In genomic region chr4:121823505-121824170, GRCh38 we compare ENCODE assay signal across 8 cellular contexts. TPM values are rescaled to one million over a fixed set of nuclear protein-coding genes. Genes with fewer than 3 reads are reported as not detected.
DNase-seq lines count a peak whose midpoint lies in the region; ATAC-seq and TF ChIP-seq lines count a peak whose summit lies in the region.

TSS of gene CCNA2 (minus strand) at chr4:121823883. CDS start at chr4:121823628, 255 bp downstream.

- DNase-seq in GM23338 (ENCODE audit: low spot score) (peak; percentile 99), LHCN-M2 (ENCODE audit: low read depth) (peak; percentile 98), RPMI8226 (peak; percentile 95), fibroblast of lung (ENCODE audit: low read depth in 2 of 2) (peak; percentile 95 to 97)
- DNase-seq in activated T-helper 1 cell treated with anti-CD3 and anti-CD28 coated beads, Interleukin-2, amount 50 U/mL, for 16 hours (ENCODE audit: low read depth in 1 of 2, low spot score in 1 of 2), result peak; percentile 88 to 91
- peak; percentile 86 to 95 (median 93) for DNase-seq in naive thymus-derived CD4-positive, alpha-beta T cell
- peak; percentile 91 for DNase-seq in stimulated activated naive B cell treated with anti-CD40 and anti-IgM and Interleukin-4, amounts not matched to agents 10 μg/mL and 1 μg/mL and 100 μg/mL, for 72 hours

- H3K27ac Mint-ChIP-seq in GM23338, result peak within 1 kb of the TSS; percentile 98
- H3K27ac Mint-ChIP-seq in naive thymus-derived CD4-positive, alpha-beta T cell, result peak within 1 kb of the TSS; percentile 72 to 97 (median 93)
- H3K27ac Mint-ChIP-seq in stimulated activated naive B cell treated with anti-CD40 and anti-IgM and Interleukin-4, amounts not matched to agents 10 μg/mL and 1 μg/mL and 100 μg/mL, for 72 hours, result peak within 1 kb of the TSS; percentile 92

- H3K9me3 ChIP-seq in DOHH2 (ENCODE audit: control insufficient read depth, insufficient read depth, low read length) (no peaks in the 10 kb centered on the region), fibroblast of lung (ENCODE audit: control insufficient read depth, insufficient read depth, low read depth, low read length) (no peaks in the 10 kb centered on the region)
- H3K9me3 ChIP-seq in naive thymus-derived CD4-positive, alpha-beta T cell (ENCODE audit: control insufficient read depth in 2 of 3, low read length in 3 of 3), result no peaks in the 10 kb centered on the region

- TF ChIP-seq CTCF in DOHH2 (IDR thresholded peaks at IDR 0.05; ENCODE audit: low read depth, low read length, poor library complexity, severe bottlenecking), result no peak
- no peak for TF ChIP-seq CTCF in GM23338 (conservative IDR thresholded peaks at IDR 0.05; ENCODE audit: low read depth in 2 of 2)
- TF ChIP-seq CTCF in fibroblast of lung (conservative IDR thresholded peaks at IDR 0.05 in 1 of 2, IDR thresholded peaks at IDR 0.05 in 1 of 2; ENCODE audit: low read depth in 1 of 2, low read length in 2 of 2), result no peak

- H3K4me1 ChIP-seq in DOHH2 (ENCODE audit: control insufficient read depth, low read length) (peaks cover 39% of the 10 kb centered on the region), GM23338 (ENCODE audit: insufficient read depth) (peaks cover 11% of the 10 kb centered on the region; the same call in 1 of the 2 replicates), fibroblast of lung (ENCODE audit: control insufficient read depth, extremely low read depth, insufficient read depth, low read length) (no peaks in the 10 kb centered on the region)
- peaks cover 0 to 9% of the 10 kb centered on the region in 2 donors for H3K4me1 ChIP-seq in naive thymus-derived CD4-positive, alpha-beta T cell (ENCODE audit: control insufficient read depth in 2 of 2, insufficient read depth in 2 of 2, low read length in 2 of 2)

- H3K27me3 ChIP-seq in DOHH2 (ENCODE audit: control insufficient read depth, low read length) (no peaks in the 10 kb centered on the region), GM23338 (ENCODE audit: insufficient read depth) (no peaks in the 10 kb centered on the region), fibroblast of lung (ENCODE audit: control insufficient read depth, insufficient read depth, low read length) (no peaks in the 10 kb centered on the region)
- no peaks in the 10 kb centered on the region for H3K27me3 ChIP-seq in naive thymus-derived CD4-positive, alpha-beta T cell (ENCODE audit: control insufficient read depth in 2 of 2, insufficient read depth in 2 of 2, low read length in 2 of 2)

- peaks cover 44% of the 10 kb centered on the region for H3K36me3 Mint-ChIP-seq in GM23338 (ENCODE audit: low read depth)
- peaks cover 0 to 18% (median 0%) of the 10 kb centered on the region in 5 donors for H3K36me3 Mint-ChIP-seq in naive thymus-derived CD4-positive, alpha-beta T cell
- H3K36me3 Mint-ChIP-seq in stimulated activated naive B cell treated with anti-CD40 and anti-IgM and Interleukin-4, amounts not matched to agents 10 μg/mL and 1 μg/mL and 100 μg/mL, for 72 hours, result peaks cover 4 to 5% of the 10 kb centered on the region in 2 donors

- H3K27me3 Mint-ChIP-seq in GM23338 (ENCODE audit: insufficient read depth, low read depth, poor library complexity), result peaks cover 16% of the 10 kb centered on the region
- peaks cover 0 to 3% (median 0%) of the 10 kb centered on the region in 5 donors for H3K27me3 Mint-ChIP-seq in naive thymus-derived CD4-positive, alpha-beta T cell
- no peaks in the 10 kb centered on the region for H3K27me3 Mint-ChIP-seq in stimulated activated naive B cell treated with anti-CD40 and anti-IgM and Interleukin-4, amounts not matched to agents 10 μg/mL and 1 μg/mL and 100 μg/mL, for 72 hours

- peak within 1 kb of the TSS; percentile 98 for H3K4me3 ChIP-seq in DOHH2 (ENCODE audit: low read length)
- H3K4me3 ChIP-seq in GM23338, result peak within 1 kb of the TSS; percentile 92
- peak within 1 kb of the TSS; percentile 55 to 90 (median 78) for H3K4me3 ChIP-seq in fibroblast of lung (replicated peaks in 1 of 4; ENCODE audit: control extremely low read depth in 1 of 4, insufficient read depth in 1 of 4, low read depth in 3 of 4, low read length in 4 of 4)
- H3K4me3 ChIP-seq in naive thymus-derived CD4-positive, alpha-beta T cell (ENCODE audit: low read length), result peak within 1 kb of the TSS; percentile 85

- peak within 1 kb of the TSS; percentile 82 for H3K27ac ChIP-seq in DOHH2 (ENCODE audit: low read depth, low read length)
- H3K27ac ChIP-seq in GM23338 (ENCODE audit: low read depth), result peak within 1 kb of the TSS; percentile 86
- H3K27ac ChIP-seq in fibroblast of lung (ENCODE audit: insufficient read depth, low read length), result peak within 1 kb of the TSS; percentile 73
- peak within 1 kb of the TSS; percentile 60 for H3K27ac ChIP-seq in naive thymus-derived CD4-positive, alpha-beta T cell (ENCODE audit: low read depth, low read length)

- H2AFZ ChIP-seq in GM23338 (peak within 1 kb of the TSS; percentile 52; the same call in 1 of the 2 replicates), fibroblast of lung (ENCODE audit: low read length) (peak within 1 kb of the TSS; percentile 78)

- no peaks in the 10 kb centered on the region for H3K9me3 Mint-ChIP-seq in GM23338
- H3K9me3 Mint-ChIP-seq in naive thymus-derived CD4-positive, alpha-beta T cell, result no peaks in the 10 kb centered on the region
- no peaks in the 10 kb centered on the region for H3K9me3 Mint-ChIP-seq in stimulated activated naive B cell treated with anti-CD40 and anti-IgM and Interleukin-4, amounts not matched to agents 10 μg/mL and 1 μg/mL and 100 μg/mL, for 72 hours

- H3K9ac ChIP-seq in fibroblast of lung (ENCODE audit: insufficient read depth, low read length), result peak within 1 kb of the TSS; percentile 58

- peak within 1 kb of the TSS; percentile 85 for H3K4me2 ChIP-seq in DOHH2 (ENCODE audit: low read length)
- H3K4me2 ChIP-seq in GM23338, result peak within 1 kb of the TSS; percentile 94
- H3K4me2 ChIP-seq in fibroblast of lung (ENCODE audit: extremely low read depth, insufficient read depth, low read length), result peak within 1 kb of the TSS; percentile 73

- peak; percentile 91 for ATAC-seq in GM23338
- peak; percentile 99 for ATAC-seq in naive thymus-derived CD4-positive, alpha-beta T cell
- ATAC-seq in stimulated activated naive B cell treated with anti-CD40 and anti-IgM and Interleukin-4, amounts not matched to agents 10 μg/mL and 1 μg/mL and 100 μg/mL, for 72 hours (replicated peaks), result peak; percentile 97 to 99

- CTCF ChIA-PET in naive thymus-derived CD4-positive, alpha-beta T cell (lab: Charles Lee), result interaction anchor here (1.2 kb wide), 1 partner anchor 12 kb away, joined by 4 read pairs; no protein-coding TSS in a partner anchor

- H3K4me3 Mint-ChIP-seq in GM23338, result peak within 1 kb of the TSS; percentile 100
- H3K4me3 Mint-ChIP-seq in naive thymus-derived CD4-positive, alpha-beta T cell, result peak within 1 kb of the TSS; percentile 85 to 100 (median 92)
- peak within 1 kb of the TSS; percentile 81 to 88 for H3K4me3 Mint-ChIP-seq in stimulated activated naive B cell treated with anti-CD40 and anti-IgM and Interleukin-4, amounts not matched to agents 10 μg/mL and 1 μg/mL and 100 μg/mL, for 72 hours

- H3F3A ChIP-seq in DOHH2 (ENCODE audit: control insufficient read depth, insufficient read depth) (peaks cover 28% of the 10 kb centered on the region), GM23338 (replicated peaks; ENCODE audit: low read depth) (no peaks in the 10 kb centered on the region; the same call in 1 of the 2 replicates)

- POLR2A ChIA-PET in naive thymus-derived CD4-positive, alpha-beta T cell (lab: Charles Lee), result interaction anchor here (0.6 to 4.6 kb wide), 5 partner anchors 15 to 1333 kb away, joined by 3 to 41 read pairs (median 3); partner anchors contain the start of genes ANXA5, BBS7 and EXOSC9

- intact Hi-C loops in naive thymus-derived CD4-positive, alpha-beta T cell (cut with micrococcal nuclease), result loop anchor here (1.0 to 5.0 kb wide), 11 partner anchors 22 to 1100 kb away; partner anchors contain the start of genes ANXA5 (in 2 of the 2), BBS12 (in 2 of the 2), BBS7 (in 2 of the 2) and BLTP1 (in 2 of the 2)

- H3K9me2 ChIP-seq in DOHH2 (replicated peaks; ENCODE audit: control insufficient read depth, low read length) (no peaks in the 10 kb centered on the region), GM23338 (ENCODE audit: insufficient read depth) (no peaks in the 10 kb centered on the region)

- peaks cover 7% of the 10 kb centered on the region for H3K4me1 Mint-ChIP-seq in GM23338
- peaks cover 4 to 44% (median 12%) of the 10 kb centered on the region in 7 donors for H3K4me1 Mint-ChIP-seq in naive thymus-derived CD4-positive, alpha-beta T cell
- H3K4me1 Mint-ChIP-seq in stimulated activated naive B cell treated with anti-CD40 and anti-IgM and Interleukin-4, amounts not matched to agents 10 μg/mL and 1 μg/mL and 100 μg/mL, for 72 hours, result peaks cover 5 to 10% of the 10 kb centered on the region in 2 donors

- H3K36me3 ChIP-seq in DOHH2 (ENCODE audit: control insufficient read depth, low read length) (peaks cover 55% of the 10 kb centered on the region), GM23338 (ENCODE audit: insufficient read depth) (peaks cover 37% of the 10 kb centered on the region), fibroblast of lung (ENCODE audit: control insufficient read depth, insufficient read depth, low read length) (no peaks in the 10 kb centered on the region)
- no peaks in the 10 kb centered on the region for H3K36me3 ChIP-seq in naive thymus-derived CD4-positive, alpha-beta T cell (ENCODE audit: control insufficient read depth in 2 of 3, insufficient read depth in 3 of 3, low read length in 3 of 3)

- H4K20me1 ChIP-seq in DOHH2 (ENCODE audit: control insufficient read depth, insufficient read depth, low read depth, low read length) (peaks cover 5% of the 10 kb centered on the region; the same call in 1 of the 2 replicates), GM23338 (replicated peaks; ENCODE audit: insufficient read depth) (peaks cover 5% of the 10 kb centered on the region), fibroblast of lung (ENCODE audit: control insufficient read depth, extremely low read depth, insufficient read depth, low read length) (no peaks in the 10 kb centered on the region)

- H3K79me2 ChIP-seq in DOHH2 (ENCODE audit: control insufficient read depth, low read length) (peaks cover 50% of the 10 kb centered on the region), GM23338 (replicated peaks; ENCODE audit: insufficient read depth) (peaks cover 34% of the 10 kb centered on the region), fibroblast of lung (ENCODE audit: control insufficient read depth, insufficient read depth, low read length) (peaks cover 40% of the 10 kb centered on the region)

RNA-seq across cellular contexts. Expression of gene CCNA2, which starts in this region (rescaled TPM):
- total RNA-seq in GM23338 (2014; rRNA removed; shearing (Covaris generic)), result 160 and 167 TPM in 2 replicates
- polyA plus RNA-seq in GM23338 (2016; fragmentation: Nextera tagmentation; extraction: Ambion mirVana) (57.9 and 60.5 TPM in 2 replicates), fibroblast of lung (14.9 and 45.0 TPM in 2 replicates)
- total RNA-seq in LHCN-M2 (2014; rRNA removed) (165 and 168 TPM in 2 replicates), fibroblast of lung (1.3 and 12.6 TPM in 2 replicates)
- 29.3 TPM for polyA plus RNA-seq in LHCN-M2 (2012)
- 9.6 and 33.0 TPM in 2 replicates for polyA plus RNA-seq in fibroblast of lung (2012)
- polyA minus RNA-seq in fibroblast of lung (ENCODE audit: low replicate concordance), result 0.39 and 8.5 TPM in 2 replicates
- total RNA-seq in naive thymus-derived CD4-positive, alpha-beta T cell, result 10 to 100 TPM in 1 of 5 experiments, 1 to 10 TPM in 2, under 1 TPM in 2; 0.24 to 63.7 (median 1.2) TPM
- polyA plus RNA-seq in naive thymus-derived CD4-positive, alpha-beta T cell, result under 1 TPM; 0.06 to 0.13 TPM

Comparison
In these comparisons a context has a peak if more than half of its experiments do, and no peak if none do; other contexts are left out.
1. Peak in every context shown above with its lines: DNase-seq, ATAC-seq, H3K4me3 ChIP-seq and H3K27ac ChIP-seq.
2. RNA of gene CCNA2 (polyA plus RNA-seq): 57.9 to 60.5 TPM in GM23338 and 9.6 to 45.0 TPM in fibroblast of lung; 0.06 to 0.13 TPM in naive thymus-derived CD4-positive, alpha-beta T cell; every median in the first group is over 4 times any median in the second.